In the genomic region with DNA sequence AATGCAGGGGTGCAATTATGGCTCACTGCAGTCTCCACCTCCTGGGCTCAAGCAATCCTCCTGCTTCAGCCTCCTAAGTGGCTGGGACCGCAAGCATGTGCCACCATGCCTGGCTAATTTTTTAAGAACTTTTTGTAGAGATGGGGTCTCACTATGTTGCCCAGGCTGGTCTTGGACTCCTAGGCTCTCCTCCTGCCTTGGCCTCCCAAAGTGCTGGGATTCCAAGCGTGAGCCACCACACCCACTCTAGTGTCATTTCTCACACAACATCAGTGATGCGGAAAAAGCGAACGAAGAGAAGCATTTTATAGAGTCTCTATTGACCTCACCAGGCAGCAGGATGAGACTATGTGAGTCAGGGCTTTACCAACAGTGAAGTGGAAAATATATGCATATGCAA, we compare ENCODE assay signal across 37 cellular contexts.
"Had no signal": no experiment of that assay in that cellular context is flagged by ENCODE, and none has a peak within 500 bp of the region (broad histone marks: within the 10 kb centered on the region; RNA-seq: fewer than 3 reads in every experiment).

No MANE protein-coding gene starts in this region.

- H3K4me1 ChIP-seq: adrenal gland, breast epithelium had no signal

- DNase-seq: activated CD4-positive, alpha-beta memory T cell treated with anti-CD3 and anti-CD28 coated beads, Interleukin-2, amount 10 ng/mL, durations not matched to agents 7 days and 5 days; activated CD4-positive, alpha-beta T cell treated with anti-CD3 and anti-CD28 coated beads for 1 hour; activated CD4-positive, alpha-beta T cell treated with anti-CD3 and anti-CD28 coated beads for 36 hours; activated CD4-positive, alpha-beta T cell treated with anti-CD3 and anti-CD28 coated beads for 48 hours; activated CD4-positive, alpha-beta T cell treated with anti-CD3 and anti-CD28 coated beads, Interleukin-2, amount 10 ng/mL, durations not matched to agents 7 days and 5 days; activated CD4-positive, alpha-beta T cell treated with anti-CD3 and anti-CD28 coated beads, Interleukin-2, amount 50 U/mL, for 48 hours; activated CD4-positive, CD25-positive, alpha-beta regulatory T cell; activated CD8-positive, alpha-beta memory T cell treated with anti-CD3 and anti-CD28 coated beads for 24 hours; activated CD8-positive, alpha-beta memory T cell treated with anti-CD3 and anti-CD28 coated beads, Interleukin-2, amount 10 ng/mL, durations not matched to agents 7 days and 5 days; activated CD8-positive, alpha-beta memory T cell treated with anti-CD3 and anti-CD28 coated beads, Interleukin-2, amount 50 U/mL, for 48 hours; activated CD8-positive, alpha-beta T cell treated with anti-CD3 and anti-CD28 coated beads, Interleukin-2, amount 10 ng/mL, durations not matched to agents 7 days and 5 days; activated effector memory CD4-positive, alpha-beta T cell treated with Interleukin-2 at 50 U/mL for 16 hours; activated gamma-delta T cell; activated naive CD4-positive, alpha-beta T cell treated with anti-CD3 and anti-CD28 coated beads, Interleukin-2, amount 10 ng/mL, durations not matched to agents 7 days and 5 days; activated naive CD4-positive, alpha-beta T cell treated with Interleukin-2 at 50 U/mL for 16 hours; activated naive CD8-positive, alpha-beta T cell treated with anti-CD3 and anti-CD28 coated beads, Interleukin-2, amount 10 ng/mL, durations not matched to agents 7 days and 5 days; activated T-cell treated with anti-CD3 and anti-CD28 coated beads, Interleukin-2, amount 50 U/mL, for 24 hours; activated T-cell treated with anti-CD3 and anti-CD28 coated beads, Interleukin-2, amount 50 U/mL, for 48 hours; adrenal gland; amniotic stem cell; aorta; body of pancreas; brain microvascular endothelial cell; central memory CD4-positive, alpha-beta T cell; T-helper 1 cell; T-helper 2 cell; T-helper 9 cell had no signal

- H3K4me1 Mint-ChIP-seq: activated CD4-positive, alpha-beta memory T cell treated with anti-CD3 and anti-CD28 coated beads, Interleukin-2, amount 10 ng/mL, durations not matched to agents 7 days and 5 days; activated CD4-positive, alpha-beta T cell treated with anti-CD3 and anti-CD28 coated beads for 36 hours; activated CD4-positive, alpha-beta T cell treated with anti-CD3 and anti-CD28 coated beads, Interleukin-2, amount 10 ng/mL, durations not matched to agents 7 days and 5 days; activated CD8-positive, alpha-beta memory T cell treated with anti-CD3 and anti-CD28 coated beads, Interleukin-2, amount 10 ng/mL, durations not matched to agents 7 days and 5 days; activated naive CD4-positive, alpha-beta T cell treated with anti-CD3 and anti-CD28 coated beads, Interleukin-2, amount 10 ng/mL, durations not matched to agents 7 days and 5 days; activated naive CD4-positive, alpha-beta T cell treated with anti-CD3 and anti-CD28 coated beads, Interleukin-2, amount 50 U/mL, for 24 hours; activated naive CD8-positive, alpha-beta T cell treated with anti-CD3 and anti-CD28 coated beads, Interleukin-2, amount 10 ng/mL, durations not matched to agents 7 days and 5 days had no signal

- H3K4me3 ChIP-seq: adrenal gland, body of pancreas, breast epithelium had no signal

- H3K9me3 ChIP-seq: adrenal gland, body of pancreas, breast epithelium had no signal

- H3K27me3 ChIP-seq: adrenal gland, body of pancreas, brain microvascular endothelial cell, breast epithelium had no signal

- H3K27ac Mint-ChIP-seq: activated CD4-positive, alpha-beta memory T cell treated with anti-CD3 and anti-CD28 coated beads, Interleukin-2, amount 10 ng/mL, durations not matched to agents 7 days and 5 days; activated CD4-positive, alpha-beta T cell treated with anti-CD3 and anti-CD28 coated beads for 36 hours; activated CD4-positive, alpha-beta T cell treated with anti-CD3 and anti-CD28 coated beads, Interleukin-2, amount 10 ng/mL, durations not matched to agents 7 days and 5 days; activated CD8-positive, alpha-beta memory T cell treated with anti-CD3 and anti-CD28 coated beads, Interleukin-2, amount 10 ng/mL, durations not matched to agents 7 days and 5 days; activated CD8-positive, alpha-beta T cell treated with anti-CD3 and anti-CD28 coated beads, Interleukin-2, amount 10 ng/mL, durations not matched to agents 7 days and 5 days; activated naive CD4-positive, alpha-beta T cell treated with anti-CD3 and anti-CD28 coated beads, Interleukin-2, amount 10 ng/mL, durations not matched to agents 7 days and 5 days; activated naive CD4-positive, alpha-beta T cell treated with anti-CD3 and anti-CD28 coated beads, Interleukin-2, amount 50 U/mL, for 24 hours; activated naive CD8-positive, alpha-beta T cell; activated naive CD8-positive, alpha-beta T cell treated with anti-CD3 and anti-CD28 coated beads, Interleukin-2, amount 10 ng/mL, durations not matched to agents 7 days and 5 days; activated T-cell treated with anti-CD3 and anti-CD28 coated beads, Interleukin-2, amount 50 U/mL, for 24 hours; activated T-helper 2 cell treated with anti-CD3 and anti-CD28 coated beads, Interferon-gamma antibody, Interleukin-2, Interleukin-4, amounts not matched to agents 10 μg/mL and 5 μg/mL and 100 μg/mL, durations not matched to agents 14 hours and 24 hours and 36 hours; T-helper 1 cell treated with Interleukin-12 subunit alpha and Interleukin-12 subunit beta and Interleukin-4 antibody, amounts not matched to agents 30 μg/mL and 1 μg/mL, for 36 hours; T-helper 2 cell treated with Interferon-gamma antibody and Interleukin-4, amounts not matched to agents 5 μg/mL and 100 μg/mL, for 36 hours had no signal

- H3K4me3 Mint-ChIP-seq: activated CD4-positive, alpha-beta memory T cell treated with anti-CD3 and anti-CD28 coated beads, Interleukin-2, amount 10 ng/mL, durations not matched to agents 7 days and 5 days; activated CD4-positive, alpha-beta T cell treated with anti-CD3 and anti-CD28 coated beads for 36 hours; activated CD4-positive, alpha-beta T cell treated with anti-CD3 and anti-CD28 coated beads, Interleukin-2, amount 10 ng/mL, durations not matched to agents 7 days and 5 days; activated CD8-positive, alpha-beta memory T cell treated with anti-CD3 and anti-CD28 coated beads, Interleukin-2, amount 10 ng/mL, durations not matched to agents 7 days and 5 days; activated CD8-positive, alpha-beta T cell treated with anti-CD3 and anti-CD28 coated beads, Interleukin-2, amount 10 ng/mL, durations not matched to agents 7 days and 5 days; activated naive CD4-positive, alpha-beta T cell treated with anti-CD3 and anti-CD28 coated beads, Interleukin-2, amount 10 ng/mL, durations not matched to agents 7 days and 5 days; activated naive CD4-positive, alpha-beta T cell treated with anti-CD3 and anti-CD28 coated beads, Interleukin-2, amount 50 U/mL, for 24 hours; activated naive CD8-positive, alpha-beta T cell; activated naive CD8-positive, alpha-beta T cell treated with anti-CD3 and anti-CD28 coated beads, Interleukin-2, amount 10 ng/mL, durations not matched to agents 7 days and 5 days; activated T-cell treated with anti-CD3 and anti-CD28 coated beads, Interleukin-2, amount 50 U/mL, for 24 hours; T-helper 1 cell treated with Interleukin-12 subunit alpha and Interleukin-12 subunit beta and Interleukin-4 antibody, amounts not matched to agents 30 μg/mL and 1 μg/mL, for 36 hours; T-helper 2 cell treated with Interferon-gamma antibody and Interleukin-4, amounts not matched to agents 5 μg/mL and 100 μg/mL, for 36 hours had no signal

- H3K36me3 Mint-ChIP-seq: activated CD8-positive, alpha-beta memory T cell treated with anti-CD3 and anti-CD28 coated beads, Interleukin-2, amount 10 ng/mL, durations not matched to agents 7 days and 5 days; activated naive CD4-positive, alpha-beta T cell treated with anti-CD3 and anti-CD28 coated beads, Interleukin-2, amount 10 ng/mL, durations not matched to agents 7 days and 5 days; activated naive CD4-positive, alpha-beta T cell treated with anti-CD3 and anti-CD28 coated beads, Interleukin-2, amount 50 U/mL, for 24 hours; activated naive CD8-positive, alpha-beta T cell; activated naive CD8-positive, alpha-beta T cell treated with anti-CD3 and anti-CD28 coated beads, Interleukin-2, amount 10 ng/mL, durations not matched to agents 7 days and 5 days had no signal

- H3K36me3 ChIP-seq: breast epithelium had no signal

- H3K9me3 Mint-ChIP-seq: activated CD4-positive, alpha-beta memory T cell treated with anti-CD3 and anti-CD28 coated beads, Interleukin-2, amount 10 ng/mL, durations not matched to agents 7 days and 5 days; activated CD4-positive, alpha-beta T cell treated with anti-CD3 and anti-CD28 coated beads, Interleukin-2, amount 10 ng/mL, durations not matched to agents 7 days and 5 days; activated naive CD4-positive, alpha-beta T cell treated with anti-CD3 and anti-CD28 coated beads, Interleukin-2, amount 10 ng/mL, durations not matched to agents 7 days and 5 days; activated naive CD4-positive, alpha-beta T cell treated with anti-CD3 and anti-CD28 coated beads, Interleukin-2, amount 50 U/mL, for 24 hours; activated naive CD8-positive, alpha-beta T cell treated with anti-CD3 and anti-CD28 coated beads, Interleukin-2, amount 10 ng/mL, durations not matched to agents 7 days and 5 days; activated T-cell treated with anti-CD3 and anti-CD28 coated beads, Interleukin-2, amount 50 U/mL, for 24 hours; activated T-helper 2 cell treated with anti-CD3 and anti-CD28 coated beads, Interferon-gamma antibody, Interleukin-2, Interleukin-4, amounts not matched to agents 10 μg/mL and 5 μg/mL and 100 μg/mL, durations not matched to agents 14 hours and 24 hours and 36 hours; T-helper 1 cell treated with Interleukin-12 subunit alpha and Interleukin-12 subunit beta and Interleukin-4 antibody, amounts not matched to agents 30 μg/mL and 1 μg/mL, for 36 hours; T-helper 2 cell treated with Interferon-gamma antibody and Interleukin-4, amounts not matched to agents 5 μg/mL and 100 μg/mL, for 36 hours had no signal

- ATAC-seq: activated CD4-positive, alpha-beta T cell treated with anti-CD3 and anti-CD28 coated beads for 36 hours; activated CD4-positive, CD25-positive, alpha-beta regulatory T cell treated with anti-CD3 and anti-CD28 coated beads, Interleukin-2, amount 50 U/mL, for 24 hours; activated CD8-positive, alpha-beta memory T cell treated with anti-CD3 and anti-CD28 coated beads, Interleukin-2, amount 10 ng/mL, durations not matched to agents 7 days and 5 days; activated CD8-positive, alpha-beta T cell treated with anti-CD3 and anti-CD28 coated beads, Interleukin-2, amount 10 ng/mL, durations not matched to agents 7 days and 5 days had no signal

- H3K27ac ChIP-seq: adrenal gland, brain microvascular endothelial cell, breast epithelium, VCaP had no signal

- FAIRE-seq: astrocyte, TTC549 had no signal

- H3K27me3 Mint-ChIP-seq: activated CD4-positive, alpha-beta memory T cell treated with anti-CD3 and anti-CD28 coated beads, Interleukin-2, amount 10 ng/mL, durations not matched to agents 7 days and 5 days; activated CD4-positive, alpha-beta T cell treated with anti-CD3 and anti-CD28 coated beads for 36 hours; activated CD4-positive, alpha-beta T cell treated with anti-CD3 and anti-CD28 coated beads, Interleukin-2, amount 10 ng/mL, durations not matched to agents 7 days and 5 days; activated naive CD4-positive, alpha-beta T cell treated with anti-CD3 and anti-CD28 coated beads, Interleukin-2, amount 10 ng/mL, durations not matched to agents 7 days and 5 days; activated naive CD4-positive, alpha-beta T cell treated with anti-CD3 and anti-CD28 coated beads, Interleukin-2, amount 50 U/mL, for 24 hours; activated naive CD8-positive, alpha-beta T cell had no signal
